Comparison of ENCODE assay signal across 8 cellular contexts in the genomic region with DNA sequence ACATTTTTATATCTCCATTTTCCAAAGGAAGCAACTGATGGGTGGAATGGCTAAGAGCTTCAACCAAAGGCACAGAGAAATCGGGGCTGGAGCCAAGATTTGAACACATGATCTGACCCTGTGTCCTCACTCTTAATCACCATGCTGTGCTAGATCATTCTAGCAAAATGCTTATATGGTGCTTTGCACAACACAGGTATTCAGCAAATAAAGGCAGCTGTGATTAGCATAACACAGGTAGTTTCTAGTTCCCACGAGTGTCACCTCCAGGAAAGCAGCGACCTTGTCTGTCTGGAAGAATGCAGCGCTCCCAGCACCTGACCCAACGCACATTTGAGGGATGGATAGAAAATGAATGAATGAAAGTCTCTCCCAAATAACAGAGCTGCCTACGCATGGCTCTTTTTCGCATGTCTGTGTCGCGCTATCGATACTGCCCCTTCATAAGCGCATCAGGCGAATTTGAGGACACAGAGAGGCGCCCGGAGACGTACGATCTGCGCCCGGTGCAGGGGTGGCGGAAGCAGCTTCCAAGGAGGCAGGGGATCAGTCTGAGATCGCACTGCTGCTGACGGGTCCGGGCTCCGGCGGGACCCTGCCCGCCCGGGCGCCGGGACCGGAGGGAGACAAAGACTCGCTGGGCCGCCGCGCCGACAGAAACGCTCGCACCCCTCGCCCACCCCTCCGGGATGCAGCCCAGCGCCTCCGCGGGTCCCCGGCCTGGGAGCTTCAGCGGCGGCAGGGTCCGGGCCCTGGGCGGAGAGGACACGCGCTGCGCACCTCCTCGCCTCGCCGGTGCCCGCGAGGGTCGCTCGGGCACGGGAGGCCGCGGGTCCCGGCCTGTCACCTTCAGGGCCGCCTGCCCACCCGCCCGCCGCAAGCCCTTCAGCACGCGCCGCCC. TPM values are rescaled to one million over a fixed set of nuclear protein-coding genes. Genes with fewer than 3 reads are reported as not detected.
A peak's percentile ranks its signal among the peaks of the same experiment; 100 is the strongest.
DNase-seq lines count a peak whose midpoint lies in the region; ATAC-seq, FAIRE-seq and TF ChIP-seq lines count a peak whose summit lies in the region.

No MANE protein-coding gene starts in this region.

- peak overlapping the region; percentile 81; the same call in 1 of the 2 replicates for H4K8ac ChIP-seq in H1 (ENCODE audit: extremely low read depth, insufficient read depth, low read length)

- H3K4ac ChIP-seq in H1 (replicated peaks; ENCODE audit: insufficient read length, low read depth, low read length), result peak overlapping the region; percentile 19

- TF ChIP-seq POLR2A in H1 (IDR thresholded peaks at IDR 0.05; ENCODE audit: control extremely low read depth in 1 of 2, low read depth in 2 of 2, low read length in 2 of 2), result no peak

- whole genome bisulfite sequencing in H1 (ENCODE audit: extremely low coverage in 1 of 2, insufficient coverage in 1 of 2, insufficient read length in 1 of 2, insufficient replicate concordance in 2 of 2, low coverage in 1 of 2, low lambda C conversion rate in 2 of 2, missing lambda C conversion rate in 1 of 2), 2 experiments, result 4% methylated on average over 33 of the region's 67 CpGs; no CpG with 5 or more reads in 1 of the 2 experiments

- 0 out of 2 replicates have a peak overlapping the region, but pooled peaks have one; percentile 3 for H2AFZ ChIP-seq in H1 (ENCODE audit: low read length)

- H3K36me3 ChIP-seq in H1 (ENCODE audit: control insufficient read depth in 2 of 4, insufficient read depth in 4 of 4, low read length in 3 of 4) (no peaks in the 10 kb centered on the region), muscle layer of colon (ENCODE audit: insufficient read depth, low read length) (no peaks in the 10 kb centered on the region)

- H3K4me3 ChIP-seq in AG04450 (ENCODE audit: low read depth, low read length) (peak overlapping the region; percentile 82), H1 (ENCODE audit: extremely low read depth in 1 of 4, insufficient read depth in 2 of 4, low read depth in 3 of 4, low read length in 4 of 4) (peak overlapping the region; percentile 60 to 96 (median 94)), muscle layer of colon (ENCODE audit: low read depth in 1 of 2, low read length in 2 of 2) (peak overlapping the region; percentile 79 to 92)

- no peaks in the 10 kb centered on the region for H3K27me3 ChIP-seq in AG04450 (ENCODE audit: control insufficient read depth, insufficient read depth, low read length)
- no peaks in the 10 kb centered on the region for H3K27me3 ChIP-seq in H1 (replicated peaks in 1 of 4; ENCODE audit: control insufficient read depth in 3 of 4, extremely low read depth in 1 of 4, insufficient read depth in 3 of 4, low read length in 3 of 4)
- H3K27me3 ChIP-seq in muscle layer of colon (ENCODE audit: control insufficient read depth in 1 of 2, insufficient read depth in 2 of 2, low read length in 2 of 2), result no peaks in the 10 kb centered on the region

- H3K27me3 Mint-ChIP-seq in T-helper 1 cell treated with Interleukin-12 subunit alpha and Interleukin-12 subunit beta and Interleukin-4 antibody, amounts not matched to agents 30 μg/mL and 1 μg/mL, for 36 hours (ENCODE audit: low read depth), result peaks cover 3% of the 10 kb centered on the region
- no peaks in the 10 kb centered on the region for H3K27me3 Mint-ChIP-seq in type B pancreatic cell

- FAIRE-seq in H1 (lab: Jason Lieb, UNC), result no peak

- H3K9me3 ChIP-seq in AG04450 (ENCODE audit: control insufficient read depth, insufficient read depth, low read length) (no peaks in the 10 kb centered on the region; the same call in 1 of the 2 replicates), H1 (ENCODE audit: insufficient read depth in 2 of 2, low read depth in 1 of 2, low read length in 1 of 2) (peaks cover 0 to 5% of the 10 kb centered on the region in 2 experiments; a peak in 1 of 4 replicates), muscle layer of colon (ENCODE audit: low read length) (no peaks in the 10 kb centered on the region)

- H3K27ac ChIP-seq in AG04450 (ENCODE audit: low read depth, low read length) (no peak overlapping the region), H1 (ENCODE audit: low read depth, low read length) (no peak overlapping the region), muscle layer of colon (ENCODE audit: low read depth, low read length) (peak overlapping the region; percentile 56)

- peaks cover 20% of the 10 kb centered on the region for H3K4me1 Mint-ChIP-seq in T-helper 1 cell treated with Interleukin-12 subunit alpha and Interleukin-12 subunit beta and Interleukin-4 antibody, amounts not matched to agents 30 μg/mL and 1 μg/mL, for 36 hours (ENCODE audit: low read depth)
- peaks cover 36% of the 10 kb centered on the region for H3K4me1 Mint-ChIP-seq in type B pancreatic cell (ENCODE audit: unreplicated experiment)

- no peak overlapping the region for H4K91ac ChIP-seq in H1 (replicated peaks; ENCODE audit: insufficient read length, low read length)

- H3K4me2 ChIP-seq in H1 (ENCODE audit: insufficient read depth in 1 of 2, low read depth in 2 of 2, low read length in 2 of 2), result peak overlapping the region; percentile 86

- TF ChIP-seq CTCF in AG04450 (IDR thresholded peaks at IDR 0.05; ENCODE audit: low read depth, low read length) (no peak), H1 (IDR thresholded peaks at IDR 0.05; ENCODE audit: control extremely low read depth in 1 of 3, insufficient read depth in 1 of 3, low read depth in 1 of 3, low read length in 3 of 3) (no peak), type B pancreatic cell (conservative IDR thresholded peaks at IDR 0.05) (no peak)

- CTCF ChIA-PET in AG04450 (lab: Charles Lee), result no interaction called here
- CTCF ChIA-PET in H1 (lab: Charles Lee; ENCODE audit: partially characterized antibody), result interaction anchor here (0.8 to 2.9 kb wide), 4 partner anchors 24 to 41 kb away, joined by 3 to 8 read pairs (median 4); partner anchors contain the start of genes C19orf44 and CALR3

- no peak for TF ChIP-seq EP300 in H1 (IDR thresholded peaks at IDR 0.05; ENCODE audit: borderline replicate concordance in 1 of 2, low read depth in 2 of 2, low read length in 2 of 2)

- H2BK20ac ChIP-seq in H1 (ENCODE audit: low read length), result no peak overlapping the region

- H3K9me3 Mint-ChIP-seq in T-helper 1 cell treated with Interleukin-12 subunit alpha and Interleukin-12 subunit beta and Interleukin-4 antibody, amounts not matched to agents 30 μg/mL and 1 μg/mL, for 36 hours, result no peaks in the 10 kb centered on the region
- no peaks in the 10 kb centered on the region for H3K9me3 Mint-ChIP-seq in type B pancreatic cell

- DNase-seq in AG04450 (ENCODE audit: low read depth, low spot score) (no peak), H1 (ENCODE audit: low read depth in 1 of 2, low spot score in 2 of 2) (peak in 1 of 2 experiments; percentile 62), type B pancreatic cell (ENCODE audit: extremely low spot score, unreplicated experiment) (peak; percentile 74), COR-L47 (lab: John Stamatoyannopoulos, UW) (no peak)

- no peak overlapping the region for H3K18ac ChIP-seq in H1 (ENCODE audit: extremely low read depth, low read length)

- H3K4me1 ChIP-seq in H1 (replicated peaks in 1 of 4; ENCODE audit: control insufficient read depth in 3 of 4, insufficient read depth in 4 of 4, low read length in 3 of 4) (peaks cover 0 to 6% (median 0%) of the 10 kb centered on the region in 4 experiments; a peak in 4 of 7 replicates), muscle layer of colon (ENCODE audit: insufficient read depth, low read length) (peaks cover 20% of the 10 kb centered on the region)

- peaks cover 12 to 49% of the 10 kb centered on the region in 2 experiments for H3K79me2 ChIP-seq in H1 (ENCODE audit: control insufficient read depth in 1 of 2, insufficient read depth in 2 of 2, low read length in 2 of 2)

- peaks cover 12% of the 10 kb centered on the region for H3K36me3 Mint-ChIP-seq in T-helper 1 cell treated with Interleukin-12 subunit alpha and Interleukin-12 subunit beta and Interleukin-4 antibody, amounts not matched to agents 30 μg/mL and 1 μg/mL, for 36 hours (ENCODE audit: low read depth)
- no peaks in the 10 kb centered on the region for H3K36me3 Mint-ChIP-seq in type B pancreatic cell

- no peak overlapping the region for H3K23ac ChIP-seq in H1 (ENCODE audit: insufficient read length)

- POLR2A ChIA-PET in AG04450 (lab: Yijun Ruan, JAX) (interaction anchor here (0.6 kb wide), 1 partner anchor 168 kb away, joined by 12 read pairs; no protein-coding TSS in a partner anchor), H1 (lab: Charles Lee; ENCODE audit: partially characterized antibody) (interaction anchor here (0.6 to 2.4 kb wide), 8 partner anchors 9 to 46 kb away, joined by 3 to 7 read pairs (median 5); no protein-coding TSS in a partner anchor)

- H3K27ac Mint-ChIP-seq in T-helper 1 cell treated with Interleukin-12 subunit alpha and Interleukin-12 subunit beta and Interleukin-4 antibody, amounts not matched to agents 30 μg/mL and 1 μg/mL, for 36 hours, result peak overlapping the region; percentile 42
- peak overlapping the region; percentile 88 for H3K27ac Mint-ChIP-seq in type B pancreatic cell

- no peak overlapping the region for H2BK120ac ChIP-seq in H1 (replicated peaks; ENCODE audit: low read depth, low read length)

- H3K4me3 Mint-ChIP-seq in T-helper 1 cell treated with Interleukin-12 subunit alpha and Interleukin-12 subunit beta and Interleukin-4 antibody, amounts not matched to agents 30 μg/mL and 1 μg/mL, for 36 hours, result peak overlapping the region; percentile 85
- peak overlapping the region; percentile 95 for H3K4me3 Mint-ChIP-seq in type B pancreatic cell

- peaks cover 5 to 16% of the 10 kb centered on the region in 2 experiments for H4K20me1 ChIP-seq in H1 (replicated peaks in 1 of 2; ENCODE audit: control insufficient read depth in 1 of 2, insufficient read depth in 2 of 2, low read length in 2 of 2)

- peaks cover 16% of the 10 kb centered on the region for H3K79me1 ChIP-seq in H1 (ENCODE audit: low read depth, low read length)

- peak; percentile 14 for ATAC-seq in GM18520 (IDR thresholded peaks at IDR 0.05; ENCODE audit: unreplicated experiment)
- ATAC-seq in HG03097 (IDR thresholded peaks at IDR 0.05; ENCODE audit: low FRiP score, unreplicated experiment), result peak; percentile 34

- H4K5ac ChIP-seq in H1 (ENCODE audit: insufficient read length, low read depth, low read length), result no peak overlapping the region

- H2BK5ac ChIP-seq in H1 (ENCODE audit: low read depth, low read length), result no peak overlapping the region

- no peak overlapping the region for H3K14ac ChIP-seq in H1 (ENCODE audit: insufficient read length)

- H3K9ac ChIP-seq in H1 (replicated peaks in 1 of 4; ENCODE audit: extremely low read depth in 1 of 4, low read depth in 3 of 4, low read length in 3 of 4), result peak overlapping the region; percentile 70 to 96 (median 76)
- peak overlapping the region; percentile 33 for H3K9ac ChIP-seq in muscle layer of colon (ENCODE audit: low read length)

- H2BK12ac ChIP-seq in H1 (ENCODE audit: low read depth, low read length), result no peak overlapping the region

- H2BK15ac ChIP-seq in H1 (ENCODE audit: low read length), result no peak overlapping the region

- peaks cover 8% of the 10 kb centered on the region; the same call in 1 of the 2 replicates for H3K23me2 ChIP-seq in H1 (ENCODE audit: low read depth, low read length)

- H3K56ac ChIP-seq in H1 (replicated peaks; ENCODE audit: insufficient read length, low read depth, low read length), result no peak overlapping the region

- TF ChIP-seq RAD21 in H1 (IDR thresholded peaks at IDR 0.05 in 1 of 2, conservative IDR thresholded peaks at IDR 0.05 in 1 of 2; ENCODE audit: low read depth in 2 of 2, low read length in 2 of 2), result no peak

- H2AK5ac ChIP-seq in H1 (ENCODE audit: low read depth, low read length), result no peak overlapping the region

RNA-seq across cellular contexts. Expression of gene EPS15L1, which starts 0.6 kb away (rescaled TPM):
- polyA plus RNA-seq in AG04450 (2011; rRNA removed), result 14.4 and 14.7 TPM in 2 replicates
- polyA minus RNA-seq in AG04450 (2011; rRNA and poly(A)+ RNA removed), result 24.5 and 30.5 TPM in 2 replicates
- 36.6 and 37.2 TPM in 2 replicates for total RNA-seq in H1 (2021; fragmentation: NEBNext Ultra II Directional; extraction: Animal tissue kit (Norgen Biotek cat#: 25700))
- 17.6 and 22.4 TPM in 2 replicates for polyA plus RNA-seq in H1 (2011; rRNA removed)
- polyA plus RNA-seq in H1 (2011; cell fraction: cytosol; rRNA removed), result 15.2 TPM
- polyA plus RNA-seq in H1 (2011; cell fraction: nucleus; rRNA removed), result 31.3 TPM
- polyA plus RNA-seq in H1 (2012, experiment 1 of 2), result 29.7 to 35.7 TPM (median 31.8 TPM) in 4 replicates
- 13.3 TPM for polyA plus RNA-seq in H1 (2012, experiment 2 of 2)
- 18.0 TPM for polyA plus RNA-seq in H1 (2013, experiment 1 of 2)
- 17.5 TPM for polyA plus RNA-seq in H1 (2013, experiment 2 of 2)
- 19.7 and 27.4 TPM in 2 replicates for polyA minus RNA-seq in H1 (2011; rRNA and poly(A)+ RNA removed)
- 28.3 TPM for polyA minus RNA-seq in H1 (2011; cell fraction: cytosol; rRNA and poly(A)+ RNA removed)
- 32.3 TPM for polyA minus RNA-seq in H1 (2011; cell fraction: nucleus; rRNA and poly(A)+ RNA removed)
- 46.6 and 48.7 TPM in 2 replicates for total RNA-seq in type B pancreatic cell (ENCODE audit: low replicate concordance)

RNA-seq across cellular contexts. Expression of gene CALR3, which starts 24.8 kb away (rescaled TPM):
- polyA plus RNA-seq in AG04450 (2011; rRNA removed) (not detected in 2 replicates), H1 (2011; rRNA removed) (0.11 TPM in 1 of 2 replicates, not detected in the other)
- not detected in 2 replicates for polyA minus RNA-seq in AG04450 (2011; rRNA and poly(A)+ RNA removed)
- total RNA-seq in H1 (2021; fragmentation: NEBNext Ultra II Directional; extraction: Animal tissue kit (Norgen Biotek cat#: 25700)), result 0.32 and 0.33 TPM in 2 replicates
- polyA plus RNA-seq in H1 (2011; cell fraction: cytosol; rRNA removed), result 0.30 TPM
- 0.17 TPM for polyA plus RNA-seq in H1 (2011; cell fraction: nucleus; rRNA removed)
- polyA plus RNA-seq in H1 (2012, experiment 1 of 2), result 0.19 to 0.40 TPM (median 0.35 TPM) in 4 replicates
- 0.37 TPM for polyA plus RNA-seq in H1 (2012, experiment 2 of 2)
- polyA plus RNA-seq in H1 (2013, experiment 1 of 2), result 0.55 TPM
- polyA plus RNA-seq in H1 (2013, experiment 2 of 2), result 0.64 TPM
- 0.44 TPM in 1 of 2 replicates, not detected in the other for polyA minus RNA-seq in H1 (2011; rRNA and poly(A)+ RNA removed)
- not detected for polyA minus RNA-seq in H1 (2011; cell fraction: cytosol; rRNA and poly(A)+ RNA removed)
- polyA minus RNA-seq in H1 (2011; cell fraction: nucleus; rRNA and poly(A)+ RNA removed), result not detected
- not detected in 2 replicates for total RNA-seq in type B pancreatic cell (ENCODE audit: low replicate concordance)

RNA-seq across cellular contexts. Expression of gene C19orf44, which starts 25.0 kb away (rescaled TPM):
- polyA plus RNA-seq in AG04450 (2011; rRNA removed) (1.8 and 2.3 TPM in 2 replicates), H1 (2011; rRNA removed) (2.1 and 2.8 TPM in 2 replicates)
- 2.2 and 3.4 TPM in 2 replicates for polyA minus RNA-seq in AG04450 (2011; rRNA and poly(A)+ RNA removed)
- total RNA-seq in H1 (2021; fragmentation: NEBNext Ultra II Directional; extraction: Animal tissue kit (Norgen Biotek cat#: 25700)), result 4.2 and 4.5 TPM in 2 replicates
- polyA plus RNA-seq in H1 (2011; cell fraction: cytosol; rRNA removed), result 3.1 TPM
- 4.2 TPM for polyA plus RNA-seq in H1 (2011; cell fraction: nucleus; rRNA removed)
- polyA plus RNA-seq in H1 (2012, experiment 1 of 2), result 3.6 to 5.5 TPM (median 4.1 TPM) in 4 replicates
- 1.7 TPM for polyA plus RNA-seq in H1 (2012, experiment 2 of 2)
- polyA plus RNA-seq in H1 (2013, experiment 1 of 2), result 3.3 TPM
- polyA plus RNA-seq in H1 (2013, experiment 2 of 2), result 2.9 TPM
- 1.9 TPM in 2 replicates for polyA minus RNA-seq in H1 (2011; rRNA and poly(A)+ RNA removed)
- polyA minus RNA-seq in H1 (2011; cell fraction: cytosol; rRNA and poly(A)+ RNA removed), result 2.9 TPM
- polyA minus RNA-seq in H1 (2011; cell fraction: nucleus; rRNA and poly(A)+ RNA removed), result 4.1 TPM
- 4.3 and 8.5 TPM in 2 replicates for total RNA-seq in type B pancreatic cell (ENCODE audit: low replicate concordance)
